Comparison of ENCODE assay signal across 8 cellular contexts in genomic region chr11:66546368-66546965, GRCh38. TPM values are rescaled to one million over a fixed set of nuclear protein-coding genes. Genes with fewer than 3 reads are reported as not detected.
A peak's percentile ranks its signal among the peaks of the same experiment; 100 is the strongest.
DNase-seq lines count a peak whose midpoint lies in the region; ATAC-seq and TF ChIP-seq lines count a peak whose summit lies in the region.

ACTN3 (plus strand) TSS chr11:66546903; CDS start chr11:66546938, 35 bp downstream.

- H2BK120ac ChIP-seq in neuronal stem cell (ENCODE audit: low read depth, low read length) = peak within 1 kb of the TSS; percentile 75

- no peak within 1 kb of the TSS for H3K4ac ChIP-seq in neuronal stem cell (ENCODE audit: low read length)

- DNase-seq in fibroblast of lung (ENCODE audit: low read depth in 2 of 2) (peak; percentile 27 to 37), neuronal stem cell (ENCODE audit: low spot score) (peak; percentile 66), NCI-H2171 treated with DMSO at 0.1 percent for 48 hours (lab: John Stamatoyannopoulos, UW) (no peak), SK-N-DZ (ENCODE audit: low spot score) (no peak)

- peak within 1 kb of the TSS; percentile 95 for H3K18ac ChIP-seq in neuronal stem cell (ENCODE audit: low read length)

- WGBS in neuronal stem cell (ENCODE audit: extremely low coverage in 2 of 2, insufficient read length in 2 of 2, insufficient replicate concordance in 1 of 2), 2 donors = no CpG with 5 or more reads among the region's 37 CpGs

- H3K9me3 ChIP-seq in fibroblast of lung (ENCODE audit: control insufficient read depth, insufficient read depth, low read depth, low read length) (no peaks in the 10 kb centered on the region), neuronal stem cell (replicated peaks in 1 of 2; ENCODE audit: control insufficient read depth in 2 of 2, insufficient read depth in 1 of 2, low read depth in 1 of 2, low read length in 2 of 2) (no peaks in the 10 kb centered on the region)

- H3K9ac ChIP-seq in fibroblast of lung (ENCODE audit: insufficient read depth, low read length) (peak within 1 kb of the TSS; percentile 78), neuronal stem cell (ENCODE audit: low read depth, low read length, poor library complexity) (peak within 1 kb of the TSS; percentile 96)

- H3K27ac ChIP-seq in fibroblast of lung (ENCODE audit: insufficient read depth, low read length) (peak within 1 kb of the TSS; percentile 46), neuronal stem cell (replicated peaks; ENCODE audit: low read length) (peak within 1 kb of the TSS; percentile 67)

- H3K36me3 ChIP-seq in fibroblast of lung (ENCODE audit: control insufficient read depth, insufficient read depth, low read length) (peaks cover 4% of the 10 kb centered on the region), neuronal stem cell (replicated peaks in 1 of 2; ENCODE audit: control insufficient read depth in 2 of 2, insufficient read depth in 2 of 2, low read length in 2 of 2) (peaks cover 5 to 16% of the 10 kb centered on the region in 2 donors)

- peak; percentile 1 for ATAC-seq in GM19351 (IDR thresholded peaks at IDR 0.05; ENCODE audit: unreplicated experiment)
- no peak; the same call in 2 of the 3 replicates for ATAC-seq in SK-N-SH treated with all-trans-retinoic acid at 6 μM for 48 hours
- no peak for ATAC-seq in GM18907 (IDR thresholded peaks at IDR 0.05; ENCODE audit: unreplicated experiment)
- no peak for ATAC-seq in HG02678 (IDR thresholded peaks at IDR 0.05; ENCODE audit: unreplicated experiment)

- H2AFZ ChIP-seq in fibroblast of lung (ENCODE audit: low read length) (peak within 1 kb of the TSS; percentile 51), neuronal stem cell (ENCODE audit: low read length) (peak within 1 kb of the TSS; percentile 97)

- H3K4me2 ChIP-seq in fibroblast of lung (ENCODE audit: extremely low read depth, insufficient read depth, low read length) (peak within 1 kb of the TSS; percentile 93), neuronal stem cell (ENCODE audit: insufficient read depth, low read length, poor library complexity, severe bottlenecking) (peak within 1 kb of the TSS; percentile 93)

- no peaks in the 10 kb centered on the region for H4K20me1 ChIP-seq in fibroblast of lung (ENCODE audit: control insufficient read depth, extremely low read depth, insufficient read depth, low read length)

- peaks cover 8% of the 10 kb centered on the region for H3K4me1 ChIP-seq in fibroblast of lung (ENCODE audit: control insufficient read depth, extremely low read depth, insufficient read depth, low read length)
- peaks cover 19 to 32% of the 10 kb centered on the region in 2 donors for H3K4me1 ChIP-seq in neuronal stem cell (ENCODE audit: control insufficient read depth in 2 of 2, insufficient read depth in 1 of 2, low read depth in 1 of 2, low read length in 2 of 2)

- H4K8ac ChIP-seq in neuronal stem cell (ENCODE audit: low read depth, low read length) = no peak within 1 kb of the TSS

- peak within 1 kb of the TSS; percentile 82 for H3K23ac ChIP-seq in neuronal stem cell (ENCODE audit: low read depth, low read length, poor library complexity)

- H3K27me3 ChIP-seq in fibroblast of lung (ENCODE audit: control insufficient read depth, insufficient read depth, low read length) = peaks cover 19% of the 10 kb centered on the region
- no peaks in the 10 kb centered on the region for H3K27me3 ChIP-seq in neuronal stem cell (ENCODE audit: control insufficient read depth in 3 of 3, insufficient read depth in 3 of 3, low read depth in 1 of 3, low read length in 3 of 3)

- no peak for TF ChIP-seq CTCF in fibroblast of lung (conservative IDR thresholded peaks at IDR 0.05 in 1 of 2, IDR thresholded peaks at IDR 0.05 in 1 of 2; ENCODE audit: low read depth in 1 of 2, low read length in 2 of 2)

- no peaks in the 10 kb centered on the region for H3K79me1 ChIP-seq in neuronal stem cell (ENCODE audit: low read depth, low read length)

- H3K79me2 ChIP-seq in fibroblast of lung (ENCODE audit: control insufficient read depth, insufficient read depth, low read length) = no peaks in the 10 kb centered on the region

- H2BK15ac ChIP-seq in neuronal stem cell (ENCODE audit: low read length) = peak within 1 kb of the TSS; percentile 94

- no peak within 1 kb of the TSS for H4K91ac ChIP-seq in neuronal stem cell (ENCODE audit: low read depth, low read length, poor library complexity)

- peak within 1 kb of the TSS; percentile 90 for H2BK5ac ChIP-seq in neuronal stem cell (ENCODE audit: low read length)

- peak within 1 kb of the TSS; percentile 78 for H2AK5ac ChIP-seq in neuronal stem cell (ENCODE audit: low read depth, low read length)

- H2BK12ac ChIP-seq in neuronal stem cell (ENCODE audit: low read length) = no peak within 1 kb of the TSS

- peak within 1 kb of the TSS; percentile 59 for H3K14ac ChIP-seq in neuronal stem cell (ENCODE audit: low read length)

- H3K4me3 ChIP-seq in fibroblast of lung (replicated peaks in 1 of 4; ENCODE audit: control extremely low read depth in 1 of 4, insufficient read depth in 1 of 4, low read depth in 3 of 4, low read length in 4 of 4) (peak within 1 kb of the TSS; percentile 44 to 83 (median 70)), neuronal stem cell (ENCODE audit: low read length in 2 of 2) (peak within 1 kb of the TSS; percentile 86 to 87)

TF ChIP-seq in SK-N-SH treated with all-trans-retinoic acid at 6 μM for 48 hours, 23 proteins besides CTCF, POLR2A, EP300 and RAD21:
- TF ChIP-seq ZNF70 (CRISPR knock-in tag; IDR thresholded peaks at IDR 0.05) (no peak), GLIS3 (CRISPR knock-in tag; IDR thresholded peaks at IDR 0.05) (peak; percentile 91; the same call in 1 of the 2 replicates)
TF ChIP-seq in SK-N-SH treated with all-trans-retinoic acid at 6 μM for 48 hours: peak in this region for 1.

RNA-seq across cellular contexts. Expression of gene ACTN3, which starts in this region (rescaled TPM):
- total RNA-seq in fibroblast of lung = under 0.01 TPM in 1 of 2 replicates, not detected in the other
- 0.02 TPM in 1 of 2 replicates, not detected in the other for polyA plus RNA-seq in fibroblast of lung
- 0.03 TPM in 1 of 2 replicates, not detected in the other for polyA plus RNA-seq in fibroblast of lung (2012)
- polyA minus RNA-seq in fibroblast of lung (ENCODE audit: low replicate concordance) = 0.22 TPM in 1 of 2 replicates, not detected in the other
- 15.3 TPM for polyA plus RNA-seq in neuronal stem cell (2013, experiment 1 of 2)
- polyA plus RNA-seq in neuronal stem cell (2013, experiment 2 of 2) = 14.8 TPM
- polyA plus RNA-seq in SK-N-DZ (2014; cell fraction: cytosol; rRNA removed) = not detected in 2 replicates
- polyA plus RNA-seq in SK-N-DZ (2014; cell fraction: nucleus; rRNA removed) = 0.08 TPM in 1 of 2 replicates, not detected in the other

Comparison
In these comparisons a context has a peak if more than half of its experiments do, and no peak if none do; other contexts are left out.
1. Peak in DNase-seq, H3K4me3 ChIP-seq, H3K27ac ChIP-seq, H3K9ac ChIP-seq and H3K4me2 ChIP-seq in fibroblast of lung; RNA of the gene not detected or under 1 TPM.